ENCODE assay signal across 1 cellular context in genomic region chr1:30748699-30749401, GRCh38.
TF ChIP-seq lines count a peak whose summit lies in the region.

No MANE protein-coding gene starts in this region.

TF ChIP-seq in GM12878, 131 proteins besides CTCF, POLR2A, EP300 and RAD21 (continued from another document):
- TF ChIP-seq RELB (IDR thresholded peaks at IDR 0.05; ENCODE audit: low read depth) (0 out of 2 replicates have a peak, but pooled peaks have one; percentile 41), RB1 (IDR thresholded peaks at IDR 0.05; ENCODE audit: borderline replicate concordance) (peak; percentile 54; the same call in 1 of the 2 replicates), NBN (IDR thresholded peaks at IDR 0.05) (0 out of 2 replicates have a peak, but pooled peaks have one; percentile 65), MXI1 (IDR thresholded peaks at IDR 0.05; ENCODE audit: low read depth, low read length) (peak; percentile 59; the same call in 1 of the 2 replicates), HDGF (IDR thresholded peaks at IDR 0.05) (peak; percentile 92; the same call in 1 of the 2 replicates), YY1 (IDR thresholded peaks at IDR 0.05; ENCODE audit: low read depth, low read length) (0 out of 2 replicates have a peak, but pooled peaks have one; percentile 33)
- TF ChIP-seq, protein P1, sequence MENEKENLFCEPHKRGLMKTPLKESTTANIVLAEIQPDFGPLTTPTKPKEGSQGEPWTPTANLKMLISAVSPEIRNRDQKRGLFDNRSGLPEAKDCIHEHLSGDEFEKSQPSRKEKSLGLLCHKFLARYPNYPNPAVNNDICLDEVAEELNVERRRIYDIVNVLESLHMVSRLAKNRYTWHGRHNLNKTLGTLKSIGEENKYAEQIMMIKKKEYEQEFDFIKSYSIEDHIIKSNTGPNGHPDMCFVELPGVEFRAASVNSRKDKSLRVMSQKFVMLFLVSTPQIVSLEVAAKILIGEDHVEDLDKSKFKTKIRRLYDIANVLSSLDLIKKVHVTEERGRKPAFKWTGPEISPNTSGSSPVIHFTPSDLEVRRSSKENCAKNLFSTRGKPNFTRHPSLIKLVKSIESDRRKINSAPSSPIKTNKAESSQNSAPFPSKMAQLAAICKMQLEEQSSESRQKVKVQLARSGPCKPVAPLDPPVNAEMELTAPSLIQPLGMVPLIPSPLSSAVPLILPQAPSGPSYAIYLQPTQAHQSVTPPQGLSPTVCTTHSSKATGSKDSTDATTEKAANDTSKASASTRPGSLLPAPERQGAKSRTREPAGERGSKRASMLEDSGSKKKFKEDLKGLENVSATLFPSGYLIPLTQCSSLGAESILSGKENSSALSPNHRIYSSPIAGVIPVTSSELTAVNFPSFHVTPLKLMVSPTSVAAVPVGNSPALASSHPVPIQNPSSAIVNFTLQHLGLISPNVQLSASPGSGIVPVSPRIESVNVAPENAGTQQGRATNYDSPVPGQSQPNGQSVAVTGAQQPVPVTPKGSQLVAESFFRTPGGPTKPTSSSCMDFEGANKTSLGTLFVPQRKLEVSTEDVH (IDR thresholded peaks at IDR 0.05; ENCODE audit: low read depth, partially characterized antibody): no peak
- TF ChIP-seq, protein P2, sequence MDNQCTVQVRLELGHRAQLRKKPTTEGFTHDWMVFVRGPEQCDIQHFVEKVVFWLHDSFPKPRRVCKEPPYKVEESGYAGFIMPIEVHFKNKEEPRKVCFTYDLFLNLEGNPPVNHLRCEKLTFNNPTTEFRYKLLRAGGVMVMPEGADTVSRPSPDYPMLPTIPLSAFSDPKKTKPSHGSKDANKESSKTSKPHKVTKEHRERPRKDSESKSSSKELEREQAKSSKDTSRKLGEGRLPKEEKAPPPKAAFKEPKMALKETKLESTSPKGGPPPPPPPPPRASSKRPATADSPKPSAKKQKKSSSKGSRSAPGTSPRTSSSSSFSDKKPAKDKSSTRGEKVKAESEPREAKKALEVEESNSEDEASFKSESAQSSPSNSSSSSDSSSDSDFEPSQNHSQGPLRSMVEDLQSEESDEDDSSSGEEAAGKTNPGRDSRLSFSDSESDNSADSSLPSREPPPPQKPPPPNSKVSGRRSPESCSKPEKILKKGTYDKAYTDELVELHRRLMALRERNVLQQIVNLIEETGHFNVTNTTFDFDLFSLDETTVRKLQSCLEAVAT (IDR thresholded peaks at IDR 0.05): peak; percentile 81; the same call in 1 of the 2 replicates
